In the genomic region with DNA sequence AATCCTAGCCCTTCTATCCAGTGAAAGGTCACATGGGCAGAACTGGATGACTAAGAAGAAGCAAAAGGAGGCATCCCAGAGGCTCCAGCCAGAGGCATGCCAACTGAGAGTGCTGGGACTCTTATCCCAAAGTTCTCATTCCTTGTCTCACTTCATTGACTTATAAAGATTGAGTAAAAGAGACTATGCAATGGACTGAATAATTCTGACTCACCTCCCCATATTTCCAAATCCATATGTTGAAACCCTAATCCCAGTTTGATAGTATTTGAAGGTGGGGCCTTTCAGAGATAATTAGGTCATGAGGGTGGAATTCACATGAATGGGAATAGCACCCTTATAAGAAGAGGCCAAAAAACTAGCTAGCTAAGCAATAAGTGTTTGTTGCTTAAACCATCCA, we compare ENCODE assay signal across 27 cellular contexts.
"Had no signal": no experiment of that assay in that cellular context is flagged by ENCODE, and none has a peak within 500 bp of the region (broad histone marks: within the 10 kb centered on the region; RNA-seq: fewer than 3 reads in every experiment).

No MANE protein-coding gene starts in this region.

- H3K9ac ChIP-seq: parathyroid adenoma had no signal

- FAIRE-seq: small intestine had no signal

- H3K79me2 ChIP-seq: parathyroid adenoma had no signal

- H3K27ac ChIP-seq: cardiac muscle cell, epithelial cell of prostate, heart left ventricle, parathyroid adenoma, right lobe of liver, tibial nerve, uterus, VCaP had no signal

- ATAC-seq: activated CD4-positive, CD25-positive, alpha-beta regulatory T cell treated with anti-CD3 and anti-CD28 coated beads, Interleukin-2, amount 50 U/mL, for 24 hours; activated T-cell treated with anti-CD3 and anti-CD28 coated beads, Interleukin-2, amount 50 U/mL, for 72 hours; heart left ventricle; left cardiac atrium; mucosa of descending colon; right lobe of liver; stimulated activated effector memory CD8-positive, alpha-beta T cell treated with anti-CD3 and anti-CD28 coated beads, Interleukin-12 subunit alpha, Interleukin-12 subunit beta, amount 100 ng/mL, for 72 hours; stimulated activated naive CD8-positive, alpha-beta T cell treated with anti-CD3 and anti-CD28 coated beads, Interleukin-15, amount 100 ng/mL, for 72 hours had no signal

- H3K36me3 ChIP-seq: cardiac muscle cell, heart left ventricle, right lobe of liver, tibial nerve, uterus had no signal

- H2AFZ ChIP-seq: parathyroid adenoma had no signal

- DNase-seq: activated CD4-positive, alpha-beta memory T cell treated with anti-CD3 and anti-CD28 coated beads, Interleukin-2, amount 10 ng/mL, durations not matched to agents 7 days and 5 days; activated CD4-positive, alpha-beta T cell treated with anti-CD3 and anti-CD28 coated beads, Interleukin-2, amount 10 ng/mL, durations not matched to agents 24 days and 14 days; activated effector memory CD4-positive, alpha-beta T cell treated with Interleukin-2 at 50 U/mL for 16 hours; activated naive CD4-positive, alpha-beta T cell treated with anti-CD3 and anti-CD28 coated beads for 36 hours; activated naive CD8-positive, alpha-beta T cell treated with anti-CD3 and anti-CD28 coated beads, Interleukin-2, amount 10 ng/mL, durations not matched to agents 7 days and 5 days; activated T-cell treated with anti-CD3 and anti-CD28 coated beads, Interleukin-2, amount 50 U/mL, for 72 hours; amygdala; cortex of kidney; endodermal cell; heart left ventricle; islet precursor cell; left cardiac atrium; mesenchymal stem cell; mucosa of descending colon; nephron progenitor cell; right lobe of liver; small intestine; stimulated activated CD4-positive, alpha-beta T cell treated with anti-CD3 and anti-CD28 coated beads, Interleukin-2, amount 100 ng/mL, for 24 hours; stimulated activated naive CD8-positive, alpha-beta T cell treated with anti-CD3 and anti-CD28 coated beads, Interleukin-15, amount 100 ng/mL, for 72 hours; uterus had no signal

- H3K27me3 ChIP-seq: cardiac muscle cell, heart left ventricle, right lobe of liver, tibial nerve, uterus had no signal

- H3K4me3 ChIP-seq: cardiac muscle cell, heart left ventricle, mucosa of descending colon, right lobe of liver, tibial nerve, uterus had no signal

- H3K9me3 ChIP-seq: heart left ventricle, mucosa of descending colon, right lobe of liver, tibial nerve, uterus had no signal

- H3K4me1 ChIP-seq: heart left ventricle, parathyroid adenoma, right lobe of liver, tibial nerve, uterus had no signal
